In genomic region chr16:88618182-88618955, GRCh38 we compare ENCODE assay signal across 3 cellular contexts.
TF ChIP-seq lines count a peak whose summit lies in the region.

No MANE protein-coding gene starts in this region.

TF ChIP-seq in GM23338, 12 proteins besides CTCF, POLR2A, EP300 and RAD21 (continues in another document):
- TF ChIP-seq REST (IDR thresholded peaks at IDR 0.05; ENCODE audit: unreplicated experiment) (no peak), NANOG (IDR thresholded peaks at IDR 0.05; ENCODE audit: borderline replicate concordance) (no peak), ETS1 (IDR thresholded peaks at IDR 0.05) (no peak), ZNF331 (CRISPR knock-in tag; IDR thresholded peaks at IDR 0.05; ENCODE audit: low read depth) (no peak), STAT1 (IDR thresholded peaks at IDR 0.05; ENCODE audit: unreplicated experiment) (no peak), EZH2phosphoT487 (IDR thresholded peaks at IDR 0.05; ENCODE audit: unreplicated experiment) (no peak), EZH2 (IDR thresholded peaks at IDR 0.05; ENCODE audit: low read depth, unreplicated experiment) (no peak)

TF ChIP-seq in K562, 482 proteins besides CTCF, POLR2A, EP300 and RAD21:
- TF ChIP-seq GABPB1 (CRISPR knock-in tag; IDR thresholded peaks at IDR 0.05): peak; percentile 22; the same call in 1 of the 2 replicates
- TF ChIP-seq TFAP4 (CRISPR knock-in tag; IDR thresholded peaks at IDR 0.05; ENCODE audit: borderline replicate concordance): 0 out of 2 replicates have a peak, but pooled peaks have one; percentile 31
- peak in 1 of 2 experiments; percentile 72; a peak in 1 of 4 replicates for TF ChIP-seq FOXA3 (CRISPR knock-in tag; conservative IDR thresholded peaks at IDR 0.05 in 1 of 2, IDR thresholded peaks at IDR 0.05 in 1 of 2)
- no peak for TF ChIP-seq KDM4B (IDR thresholded peaks at IDR 0.05; ENCODE audit: borderline replicate concordance in 2 of 2, low read depth in 1 of 2)
- peak; percentile 51; the same call in 1 of the 2 replicates for TF ChIP-seq ZFX (CRISPR knock-in tag; IDR thresholded peaks at IDR 0.05)
- TF ChIP-seq E2F5 (CRISPR knock-in tag; IDR thresholded peaks at IDR 0.05): no peak
- 0 out of 2 replicates have a peak, but pooled peaks have one; percentile 74 for TF ChIP-seq NR2C2 (CRISPR knock-in tag; IDR thresholded peaks at IDR 0.05)
- 0 out of 2 replicates have a peak, but pooled peaks have one; percentile 26 for TF ChIP-seq NR2C2 (tag; IDR thresholded peaks at IDR 0.05)
- peak; percentile 82 for TF ChIP-seq NR2C1 (IDR thresholded peaks at IDR 0.05)
- TF ChIP-seq NR2C1 (tag; IDR thresholded peaks at IDR 0.05): peak; percentile 82
- no peak for TF ChIP-seq MITF (IDR thresholded peaks at IDR 0.05)
- no peak for TF ChIP-seq BRCA1 (IDR thresholded peaks at IDR 0.05)
- TF ChIP-seq BRCA1 (CRISPR knock-in tag; IDR thresholded peaks at IDR 0.05): no peak
- peak; percentile 67 for TF ChIP-seq USF1 (CRISPR knock-in tag; IDR thresholded peaks at IDR 0.05)
- TF ChIP-seq ARID4B (CRISPR knock-in tag; IDR thresholded peaks at IDR 0.05): peak; percentile 65
- peak; percentile 44; the same call in 1 of the 2 replicates for TF ChIP-seq SPI1 (IDR thresholded peaks at IDR 0.05; ENCODE audit: borderline replicate concordance, low read depth, low read length)
- no peak for TF ChIP-seq FOXJ2 (tag; IDR thresholded peaks at IDR 0.05)
- peak; percentile 85 for TF ChIP-seq MAX (CRISPR knock-in tag; IDR thresholded peaks at IDR 0.05)

TF ChIP-seq in HepG2, 621 proteins besides CTCF, POLR2A, EP300 and RAD21 (continues in another document):
- TF ChIP-seq ZNF142 (CRISPR knock-in tag; IDR thresholded peaks at IDR 0.05) (0 out of 2 replicates have a peak, but pooled peaks have one; percentile 67), ONECUT2 (CRISPR knock-in tag; IDR thresholded peaks at IDR 0.05) (no peak), TBX3 (IDR thresholded peaks at IDR 0.05; ENCODE audit: borderline replicate concordance) (no peak), TARDBP (CRISPR knock-in tag; IDR thresholded peaks at IDR 0.05) (peak; percentile 83; the same call in 1 of the 2 replicates), RERE (CRISPR knock-in tag; IDR thresholded peaks at IDR 0.05; ENCODE audit: low read depth) (peak; percentile 42; the same call in 1 of the 2 replicates), ZNF121 (CRISPR knock-in tag; IDR thresholded peaks at IDR 0.05) (no peak), CAMTA2 (CRISPR knock-in tag; IDR thresholded peaks at IDR 0.05; ENCODE audit: borderline replicate concordance) (0 out of 2 replicates have a peak, but pooled peaks have one; percentile 51), ZFY (CRISPR knock-in tag; IDR thresholded peaks at IDR 0.05) (peak; percentile 86), E2F2 (CRISPR knock-in tag; IDR thresholded peaks at IDR 0.05; ENCODE audit: borderline replicate concordance) (no peak), MNT (IDR thresholded peaks at IDR 0.05) (peak; percentile 60), MTA1 (CRISPR knock-in tag; IDR thresholded peaks at IDR 0.05; ENCODE audit: borderline replicate concordance) (peak; percentile 92; the same call in 1 of the 2 replicates), SRY (CRISPR knock-in tag; IDR thresholded peaks at IDR 0.05) (0 out of 2 replicates have a peak, but pooled peaks have one; percentile 45), SIX4 (CRISPR knock-in tag; IDR thresholded peaks at IDR 0.05) (no peak), BCL6 (CRISPR knock-in tag; IDR thresholded peaks at IDR 0.05) (peak; percentile 36; the same call in 1 of the 2 replicates), ZNF879 (CRISPR knock-in tag; IDR thresholded peaks at IDR 0.05) (no peak), LRRFIP1 (CRISPR knock-in tag; conservative IDR thresholded peaks at IDR 0.05) (no peak), ZNF24 (IDR thresholded peaks at IDR 0.05) (no peak), IRF9 (CRISPR knock-in tag; IDR thresholded peaks at IDR 0.05; ENCODE audit: borderline replicate concordance) (0 out of 2 replicates have a peak, but pooled peaks have one; percentile 57), ZNF616 (CRISPR knock-in tag; IDR thresholded peaks at IDR 0.05; ENCODE audit: low read depth) (0 out of 2 replicates have a peak, but pooled peaks have one; percentile 21), ZBTB26 (CRISPR knock-in tag; IDR thresholded peaks at IDR 0.05; ENCODE audit: borderline replicate concordance) (0 out of 2 replicates have a peak, but pooled peaks have one; percentile 43), PHF8 (CRISPR knock-in tag; IDR thresholded peaks at IDR 0.05) (peak; percentile 28; the same call in 1 of the 2 replicates), ZNF740 (CRISPR knock-in tag; IDR thresholded peaks at IDR 0.05) (no peak), STAG1 (CRISPR knock-in tag; IDR thresholded peaks at IDR 0.05) (0 out of 2 replicates have a peak, but pooled peaks have one; percentile 14)
